30 cellular contexts compared by ENCODE assay signal in the genomic region with DNA sequence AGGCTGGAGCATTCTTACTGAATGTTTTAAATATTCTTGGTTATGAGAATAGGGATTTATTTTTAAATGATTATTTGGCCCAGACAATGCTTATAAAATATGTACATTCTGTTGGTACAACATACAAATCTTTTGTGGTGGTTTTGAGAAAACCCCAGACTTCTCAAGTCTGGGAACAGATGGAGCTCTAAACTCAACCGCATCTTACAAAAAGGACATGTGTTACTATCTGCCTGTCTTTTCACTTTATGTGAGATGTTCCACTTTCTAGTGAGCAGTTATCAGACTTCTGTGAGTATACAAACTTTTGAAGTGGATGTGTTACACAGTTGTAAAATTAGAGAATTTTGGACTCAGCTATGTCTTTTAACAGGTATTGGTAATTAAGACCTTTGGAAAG.
"Had no signal": no experiment of that assay in that cellular context is flagged by ENCODE, and none has a peak within 500 bp of the region (broad histone marks: within the 10 kb centered on the region; RNA-seq: fewer than 3 reads in every experiment).

No MANE protein-coding gene starts in this region.

- H3K4me1 ChIP-seq: breast epithelium, parathyroid adenoma had no signal

- H3K9me3 Mint-ChIP-seq: activated naive CD4-positive, alpha-beta T cell treated with anti-CD3 and anti-CD28 coated beads, Interleukin-2, amount 10 ng/mL, durations not matched to agents 7 days and 5 days; activated T-helper 1 cell treated with anti-CD3 and anti-CD28 coated beads, Interleukin-12 subunit alpha, Interleukin-12 subunit beta, Interleukin-2, Interleukin-4 antibody, amounts not matched to agents 30 ng/mL and 10 ng/mL and 1 ng/mL, durations not matched to agents 14 hours and 24 hours and 36 hours; dendritic cell treated with granulocyte-macrophage colony-stimulating factor and Interleukin-4, amounts not matched to agents 40 ng/mL and 50 ng/mL, for 4 days; endodermal cell; stimulated activated naive CD8-positive, alpha-beta T cell treated with anti-CD3 and anti-CD28 coated beads, Interleukin-15, amount 100 ng/mL, for 72 hours had no signal

- H3K27ac Mint-ChIP-seq: activated naive CD4-positive, alpha-beta T cell treated with anti-CD3 and anti-CD28 coated beads, Interleukin-2, amount 10 ng/mL, durations not matched to agents 7 days and 5 days; activated T-helper 1 cell treated with anti-CD3 and anti-CD28 coated beads, Interleukin-12 subunit alpha, Interleukin-12 subunit beta, Interleukin-2, Interleukin-4 antibody, amounts not matched to agents 30 ng/mL and 10 ng/mL and 1 ng/mL, durations not matched to agents 14 hours and 24 hours and 36 hours; dendritic cell treated with granulocyte-macrophage colony-stimulating factor and Interleukin-4, amounts not matched to agents 40 ng/mL and 50 ng/mL, for 4 days; endodermal cell; naive B cell; stimulated activated memory B cell treated with anti-CD40 and anti-IgM and Interleukin-4, amounts not matched to agents 10 μg/mL and 1 μg/mL and 100 μg/mL, for 72 hours; stimulated activated naive CD8-positive, alpha-beta T cell treated with anti-CD3 and anti-CD28 coated beads, Interleukin-15, amount 100 ng/mL, for 72 hours had no signal

- H3K9me3 ChIP-seq: breast epithelium, esophagus muscularis mucosa, heart right ventricle, left ventricle myocardium inferior, psoas muscle, sigmoid colon, upper lobe of left lung had no signal

- H3K79me2 ChIP-seq: parathyroid adenoma had no signal

- H3K9ac ChIP-seq: parathyroid adenoma had no signal

- H3K4me1 Mint-ChIP-seq: activated naive CD4-positive, alpha-beta T cell treated with anti-CD3 and anti-CD28 coated beads, Interleukin-2, amount 10 ng/mL, durations not matched to agents 7 days and 5 days; naive B cell; stimulated activated memory B cell treated with anti-CD40 and anti-IgM and Interleukin-4, amounts not matched to agents 10 μg/mL and 1 μg/mL and 100 μg/mL, for 72 hours; stimulated activated naive CD8-positive, alpha-beta T cell treated with anti-CD3 and anti-CD28 coated beads, Interleukin-15, amount 100 ng/mL, for 72 hours had no signal

- DNase-seq: activated CD4-positive, alpha-beta T cell treated with anti-CD3 and anti-CD28 coated beads for 4 hours; activated CD4-positive, alpha-beta T cell treated with anti-CD3 and anti-CD28 coated beads, Interleukin-2, amount 50 U/mL, for 4 hours; activated CD8-positive, alpha-beta memory T cell treated with anti-CD3 and anti-CD28 coated beads for 24 hours; activated effector memory CD4-positive, alpha-beta T cell treated with anti-CD3 and anti-CD28 coated beads, Interleukin-2, amount 50 U/mL, for 16 hours; activated naive CD4-positive, alpha-beta T cell treated with anti-CD3 and anti-CD28 coated beads, Interleukin-2, amount 10 ng/mL, durations not matched to agents 7 days and 5 days; activated T-cell treated with anti-CD3 and anti-CD28 coated beads, Interleukin-2, amount 50 U/mL, for 1 hour; amniotic stem cell; central memory CD4-positive, alpha-beta T cell; endodermal cell; naive B cell; occipital lobe; small intestine; stimulated activated CD4-positive, alpha-beta T cell treated with anti-CD3 and anti-CD28 coated beads, Interleukin-1b, Interleukin-23, amount 100 ng/mL, for 48 hours; stimulated activated CD4-positive, alpha-beta T cell treated with anti-CD3 and anti-CD28 coated beads, Interleukin-4, amount 100 ng/mL, for 4 hours; stimulated activated CD8-positive, alpha-beta memory T cell treated with anti-CD3 and anti-CD28 coated beads, Interleukin-4, amount 100 ng/mL, for 48 hours; stimulated activated naive CD8-positive, alpha-beta T cell treated with anti-CD3 and anti-CD28 coated beads, Interleukin-15, amount 100 ng/mL, for 72 hours; upper lobe of left lung had no signal

- H3K4me3 Mint-ChIP-seq: activated naive CD4-positive, alpha-beta T cell treated with anti-CD3 and anti-CD28 coated beads, Interleukin-2, amount 10 ng/mL, durations not matched to agents 7 days and 5 days; activated T-helper 1 cell treated with anti-CD3 and anti-CD28 coated beads, Interleukin-12 subunit alpha, Interleukin-12 subunit beta, Interleukin-2, Interleukin-4 antibody, amounts not matched to agents 30 ng/mL and 10 ng/mL and 1 ng/mL, durations not matched to agents 14 hours and 24 hours and 36 hours; dendritic cell treated with granulocyte-macrophage colony-stimulating factor and Interleukin-4, amounts not matched to agents 40 ng/mL and 50 ng/mL, for 4 days; endodermal cell; naive B cell; stimulated activated memory B cell treated with anti-CD40 and anti-IgM and Interleukin-4, amounts not matched to agents 10 μg/mL and 1 μg/mL and 100 μg/mL, for 72 hours; stimulated activated naive CD8-positive, alpha-beta T cell treated with anti-CD3 and anti-CD28 coated beads, Interleukin-15, amount 100 ng/mL, for 72 hours had no signal

- H3K27me3 Mint-ChIP-seq: naive B cell; stimulated activated memory B cell treated with anti-CD40 and anti-IgM and Interleukin-4, amounts not matched to agents 10 μg/mL and 1 μg/mL and 100 μg/mL, for 72 hours; stimulated activated naive CD8-positive, alpha-beta T cell treated with anti-CD3 and anti-CD28 coated beads, Interleukin-15, amount 100 ng/mL, for 72 hours had no signal

- H3K27ac ChIP-seq: breast epithelium, esophagus muscularis mucosa, foreskin keratinocyte, heart right ventricle, left ventricle myocardium inferior, parathyroid adenoma, psoas muscle, sigmoid colon, upper lobe of left lung, VCaP had no signal

- H3K36me3 Mint-ChIP-seq: activated naive CD4-positive, alpha-beta T cell treated with anti-CD3 and anti-CD28 coated beads, Interleukin-2, amount 10 ng/mL, durations not matched to agents 7 days and 5 days; naive B cell; stimulated activated memory B cell treated with anti-CD40 and anti-IgM and Interleukin-4, amounts not matched to agents 10 μg/mL and 1 μg/mL and 100 μg/mL, for 72 hours had no signal

- H3K27me3 ChIP-seq: breast epithelium, esophagus muscularis mucosa, foreskin keratinocyte, heart right ventricle, sigmoid colon, upper lobe of left lung had no signal

- H3K36me3 ChIP-seq: breast epithelium, esophagus muscularis mucosa, heart right ventricle, left ventricle myocardium inferior, sigmoid colon, upper lobe of left lung had no signal

- H3K4me3 ChIP-seq: breast epithelium, esophagus muscularis mucosa, heart right ventricle, left ventricle myocardium inferior, lung, sigmoid colon, upper lobe of left lung had no signal

- ATAC-seq: stimulated activated memory B cell treated with anti-CD40 and anti-IgM and Interleukin-4, amounts not matched to agents 10 μg/mL and 1 μg/mL and 100 μg/mL, for 72 hours; stimulated activated naive CD8-positive, alpha-beta T cell treated with anti-CD3 and anti-CD28 coated beads, Interleukin-15, amount 100 ng/mL, for 72 hours had no signal
